ENCODE assay signal across 8 cellular contexts in genomic region chr19:14347999-14348889, GRCh38. TPM values are rescaled to one million over a fixed set of nuclear protein-coding genes. Genes with fewer than 3 reads are reported as not detected.
DNase-seq lines count a peak whose midpoint lies in the region; ATAC-seq, FAIRE-seq and TF ChIP-seq lines count a peak whose summit lies in the region.

No MANE protein-coding gene starts in this region.

- H3K4me1 Mint-ChIP-seq in activated naive CD4-positive, alpha-beta T cell treated with anti-CD3 and anti-CD28 coated beads, Interleukin-2, amount 50 U/mL, for 24 hours, result peaks cover 22% of the 10 kb centered on the region

- no peak for TF ChIP-seq POLR2A in H54 (IDR thresholded peaks at IDR 0.05; ENCODE audit: low read depth, low read length)

- H3K4me3 ChIP-seq in AG10803 (ENCODE audit: low read length) (peak overlapping the region; percentile 51), cardiac muscle cell (no peak overlapping the region), psoas muscle (peak overlapping the region; percentile 35)

- H3K27ac Mint-ChIP-seq in activated naive CD4-positive, alpha-beta T cell treated with anti-CD3 and anti-CD28 coated beads, Interleukin-2, amount 50 U/mL, for 24 hours, result peak overlapping the region; percentile 68

- peak overlapping the region; percentile 62 for H3K4me3 Mint-ChIP-seq in activated naive CD4-positive, alpha-beta T cell treated with anti-CD3 and anti-CD28 coated beads, Interleukin-2, amount 50 U/mL, for 24 hours

- H3K27me3 ChIP-seq in cardiac muscle cell (no peaks in the 10 kb centered on the region), psoas muscle (ENCODE audit: insufficient read depth in 3 of 3, low read length in 2 of 3) (peaks cover 0 to 12% (median 6%) of the 10 kb centered on the region in 3 donors)

- H3K27me3 Mint-ChIP-seq in activated naive CD4-positive, alpha-beta T cell treated with anti-CD3 and anti-CD28 coated beads, Interleukin-2, amount 50 U/mL, for 24 hours, result no peaks in the 10 kb centered on the region

- H3K36me3 ChIP-seq in cardiac muscle cell (no peaks in the 10 kb centered on the region), psoas muscle (ENCODE audit: insufficient read depth in 1 of 2, low read depth in 1 of 2) (no peaks in the 10 kb centered on the region)

- FAIRE-seq in H54 (lab: Jason Lieb, UNC), result no peak

- DNase-seq in AG10803 (ENCODE audit: low read depth) (peak; percentile 25), H54 (ENCODE audit: insufficient read length, low spot score) (peak; percentile 74), RPMI8226 (peak; percentile 62), cardiac muscle cell (ENCODE audit: low read depth in 1 of 2, low spot score in 1 of 2) (peak; percentile 70), psoas muscle (peak; percentile 60 to 80), cortex of kidney (lab: John Stamatoyannopoulos, UW) (no peak), cerebellar nuclear complex (lab: John Stamatoyannopoulos, UW) (no peak)

- H3K36me3 Mint-ChIP-seq in activated naive CD4-positive, alpha-beta T cell treated with anti-CD3 and anti-CD28 coated beads, Interleukin-2, amount 50 U/mL, for 24 hours, result no peaks in the 10 kb centered on the region

- H3K4me1 ChIP-seq in cardiac muscle cell (ENCODE audit: low read depth) (no peaks in the 10 kb centered on the region), psoas muscle (no peaks in the 10 kb centered on the region)

- ATAC-seq in psoas muscle, result peak; percentile 77 to 92 (median 84)

- TF ChIP-seq CTCF in AG10803 (conservative IDR thresholded peaks at IDR 0.05; ENCODE audit: low read length) (peak; percentile 85), cardiac muscle cell (IDR thresholded peaks at IDR 0.05; ENCODE audit: low read depth, low read length) (peak; percentile 98), psoas muscle (IDR thresholded peaks at IDR 0.05) (peak; percentile 94)

- intact Hi-C loops in psoas muscle (cut with DNase I), result loop anchor here (2.0 to 10.0 kb wide), 4 partner anchors 151 to 463 kb away; no protein-coding TSS in a partner anchor

- H3K9me3 Mint-ChIP-seq in activated naive CD4-positive, alpha-beta T cell treated with anti-CD3 and anti-CD28 coated beads, Interleukin-2, amount 50 U/mL, for 24 hours, result no peaks in the 10 kb centered on the region

- H3K27ac ChIP-seq in cardiac muscle cell, result no peak overlapping the region
- no peak overlapping the region for H3K27ac ChIP-seq in psoas muscle

- H3K9me3 ChIP-seq in cardiac muscle cell (ENCODE audit: low read depth), result no peaks in the 10 kb centered on the region
- H3K9me3 ChIP-seq in psoas muscle, result no peaks in the 10 kb centered on the region

- 16 to 17% (median 16%) methylated on average over 36 of the region's 36 CpGs for WGBS in psoas muscle, 3 donors

RNA-seq across cellular contexts. Expression of gene ADGRE5, which starts 33.0 kb away (rescaled TPM):
- 2.2 and 7.1 TPM in 2 replicates for total RNA-seq in cardiac muscle cell
- polyA plus RNA-seq in cardiac muscle cell, result 4.6 and 5.0 TPM in 2 replicates
- 10 to 100 TPM; 20.8 to 57.6 (median 40.1) TPM for total RNA-seq in psoas muscle
- 10 to 100 TPM; 15.6 to 40.2 (median 28.5) TPM for polyA plus RNA-seq in psoas muscle

Comparison
In these comparisons a context has a peak if more than half of its experiments do, and no peak if none do; other contexts are left out.
1. DNase-seq: peak in AG10803 (single experiment), H54 (single experiment), RPMI8226 (single experiment), cardiac muscle cell (2 of 2) and psoas muscle (2 of 2); none in cortex of kidney (single experiment) and cerebellar nuclear complex (0 of 2).
2. Peak in every context shown above with its lines, with median percentiles within 50 percentile points of each other: CTCF ChIP-seq.